Comparison of ENCODE assay signal across 11 cellular contexts in genomic region chr3:15102256-15102655, GRCh38. TPM values are rescaled to one million over a fixed set of nuclear protein-coding genes. Genes with fewer than 3 reads are reported as not detected.
A peak's percentile ranks its signal among the peaks of the same experiment; 100 is the strongest.
DNase-seq lines count a peak whose midpoint lies in the region; ATAC-seq and TF ChIP-seq lines count a peak whose summit lies in the region.
"Had no signal": no experiment of that assay in that cellular context is flagged by ENCODE, and none has a peak within 500 bp of the region (broad histone marks: within the 10 kb centered on the region; RNA-seq: fewer than 3 reads in every experiment).

No MANE protein-coding gene starts in this region.

- H3K14ac ChIP-seq in trophoblast cell (ENCODE audit: low read length), result no peak overlapping the region

- no peak overlapping the region for H4K91ac ChIP-seq in trophoblast cell (ENCODE audit: low read depth, low read length)

- no peaks in the 10 kb centered on the region for H3K9me3 Mint-ChIP-seq in GM23338
- H3K9me3 Mint-ChIP-seq: activated naive CD8-positive, alpha-beta T cell treated with anti-CD3 and anti-CD28 coated beads, Interleukin-2, amount 50 U/mL, for 24 hours; nephron progenitor cell had no signal

- H3K4me1 ChIP-seq in BLaER1 (peaks cover 27% of the 10 kb centered on the region), trophoblast cell (ENCODE audit: control insufficient read depth in 1 of 2, insufficient read depth in 2 of 2, low read length in 2 of 2) (peaks cover 10% of the 10 kb centered on the region in 2 experiments), GM23338 (ENCODE audit: insufficient read depth) (no peaks in the 10 kb centered on the region)

- H3K4me2 ChIP-seq in BLaER1 (peak overlapping the region; percentile 37), trophoblast cell (ENCODE audit: low read length) (no peak overlapping the region), GM23338 (no peak overlapping the region)

- H3F3A ChIP-seq in GM23338 (replicated peaks; ENCODE audit: low read depth), result no peaks in the 10 kb centered on the region

- H2BK12ac ChIP-seq in trophoblast cell (ENCODE audit: low read length), result no peak overlapping the region

- H3K36me3 ChIP-seq in BLaER1, result no peaks in the 10 kb centered on the region
- H3K36me3 ChIP-seq in trophoblast cell (ENCODE audit: control insufficient read depth in 1 of 2, insufficient read depth in 2 of 2, low read length in 2 of 2), result no peaks in the 10 kb centered on the region
- no peaks in the 10 kb centered on the region for H3K36me3 ChIP-seq in GM23338 (ENCODE audit: insufficient read depth)

- TF ChIP-seq CTCF in GM20000 (IDR thresholded peaks at IDR 0.05; ENCODE audit: extremely low read depth, missing control alignments) (no peak), GM23338 (conservative IDR thresholded peaks at IDR 0.05; ENCODE audit: low read depth in 2 of 2) (no peak)

- H3K4ac ChIP-seq in trophoblast cell (ENCODE audit: low read depth, low read length), result no peak overlapping the region

- no peak overlapping the region for H4K12ac ChIP-seq in trophoblast cell (ENCODE audit: low read depth, low read length)

- H3K9ac ChIP-seq in BLaER1, result no peak overlapping the region
- no peak overlapping the region for H3K9ac ChIP-seq in trophoblast cell (ENCODE audit: low read length)

- H3K27ac Mint-ChIP-seq in GM23338, result no peak overlapping the region
- H3K27ac Mint-ChIP-seq: activated naive CD8-positive, alpha-beta T cell treated with anti-CD3 and anti-CD28 coated beads, Interleukin-2, amount 50 U/mL, for 24 hours; nephron progenitor cell had no signal

- peaks cover 8% of the 10 kb centered on the region for H3K27me3 Mint-ChIP-seq in GM23338 (ENCODE audit: insufficient read depth, low read depth, poor library complexity)

- H4K20me1 ChIP-seq in BLaER1 (peaks cover 8% of the 10 kb centered on the region), GM23338 (replicated peaks; ENCODE audit: insufficient read depth) (no peaks in the 10 kb centered on the region)

- H4K8ac ChIP-seq in trophoblast cell (ENCODE audit: low read depth, low read length), result no peak overlapping the region

- H3K27ac ChIP-seq in BLaER1 (no peak overlapping the region), trophoblast cell (ENCODE audit: low read depth, low read length) (no peak overlapping the region), GM23338 (ENCODE audit: low read depth) (no peak overlapping the region)

- intact Hi-C loops in left cardiac atrium (cut with DNase I), result no loop called here

- H3K27me3 ChIP-seq in BLaER1, result no peaks in the 10 kb centered on the region
- no peaks in the 10 kb centered on the region for H3K27me3 ChIP-seq in trophoblast cell (ENCODE audit: insufficient read depth, low read length)
- H3K27me3 ChIP-seq in GM23338 (ENCODE audit: insufficient read depth), result no peaks in the 10 kb centered on the region

- H3K9me3 ChIP-seq in BLaER1 (no peaks in the 10 kb centered on the region), trophoblast cell (ENCODE audit: insufficient read depth, low read depth, low read length) (no peaks in the 10 kb centered on the region)

- H3K79me2 ChIP-seq in trophoblast cell (ENCODE audit: control insufficient read depth, insufficient read depth, low read length, poor library complexity), result peaks cover 4% of the 10 kb centered on the region
- H3K79me2 ChIP-seq in GM23338 (replicated peaks; ENCODE audit: insufficient read depth), result peaks cover 13% of the 10 kb centered on the region

- H2BK5ac ChIP-seq in trophoblast cell (ENCODE audit: low read depth, low read length, poor library complexity), result no peak overlapping the region

- no peak overlapping the region for H3K18ac ChIP-seq in trophoblast cell (ENCODE audit: low read length)

- H3K4me1 Mint-ChIP-seq in GM23338, result peaks cover 13% of the 10 kb centered on the region

- H2BK120ac ChIP-seq in trophoblast cell (ENCODE audit: insufficient read depth, low read length, poor library complexity), result no peak overlapping the region

- no CpG with 5 or more reads among the region's 4 CpGs for WGBS in trophoblast cell (ENCODE audit: extremely low coverage, insufficient coverage, insufficient read length)

- H3K36me3 Mint-ChIP-seq in GM23338 (ENCODE audit: low read depth), result no peaks in the 10 kb centered on the region; the same call in 2 of the 3 replicates

- H3K4me3 Mint-ChIP-seq in GM23338, result no peak overlapping the region
- H3K4me3 Mint-ChIP-seq: activated naive CD8-positive, alpha-beta T cell treated with anti-CD3 and anti-CD28 coated beads, Interleukin-2, amount 50 U/mL, for 24 hours; nephron progenitor cell had no signal

- H3K9me2 ChIP-seq in GM23338 (ENCODE audit: insufficient read depth), result 0 out of 2 replicates have a peak, but pooled peaks cover 3% of the 10 kb centered on the region

- no peak overlapping the region for H3K4me3 ChIP-seq in BLaER1
- no peak overlapping the region for H3K4me3 ChIP-seq in trophoblast cell (ENCODE audit: low read depth, low read length)
- H3K4me3 ChIP-seq in GM23338, result no peak overlapping the region

- H3K79me1 ChIP-seq in trophoblast cell (ENCODE audit: low read length), result peaks cover 8% of the 10 kb centered on the region

- DNase-seq in amygdala (lab: John Stamatoyannopoulos, UW) (peak in 49 of 56 donors; percentile 3 to 89 (median 55)), left cardiac atrium (peak; percentile 79), trophoblast cell (no peak), GM20000 (ENCODE audit: low spot score) (no peak), hepatic stellate cell (ENCODE audit: low spot score) (no peak), GDM1 (lab: John Stamatoyannopoulos, UW) (no peak), GM23338 (ENCODE audit: low spot score) (no peak)
- DNase-seq: activated CD4-positive, CD25-positive, alpha-beta regulatory T cell treated with anti-CD3 and anti-CD28 coated beads, Interleukin-2, amount 50 U/mL, for 72 hours; activated naive CD8-positive, alpha-beta T cell treated with anti-CD3 and anti-CD28 coated beads, Interleukin-2, amount 50 U/mL, for 24 hours; nephron progenitor cell had no signal

- no peak overlapping the region for H2AK5ac ChIP-seq in trophoblast cell (ENCODE audit: low read length)

- peak overlapping the region; percentile 14 for H3K23ac ChIP-seq in trophoblast cell (ENCODE audit: low read length)

- no peak overlapping the region for H2AFZ ChIP-seq in trophoblast cell (ENCODE audit: insufficient read depth, low read length, poor library complexity)
- H2AFZ ChIP-seq in GM23338, result no peak overlapping the region

- ATAC-seq in left cardiac atrium (peak; percentile 88 to 89), GM23338 (no peak)
- ATAC-seq: activated naive CD8-positive, alpha-beta T cell treated with anti-CD3 and anti-CD28 coated beads, Interleukin-2, amount 50 U/mL, for 24 hours had no signal

TF ChIP-seq in GM23338, 12 proteins besides CTCF, POLR2A, EP300 and RAD21 (continues in another document):
- TF ChIP-seq POLR2AphosphoS5 (IDR thresholded peaks at IDR 0.05; ENCODE audit: low read depth), result no peak
- TF ChIP-seq STAT1 (IDR thresholded peaks at IDR 0.05; ENCODE audit: unreplicated experiment), result no peak
- no peak for TF ChIP-seq JUNB (IDR thresholded peaks at IDR 0.05; ENCODE audit: unreplicated experiment)

RNA-seq across cellular contexts. Expression of gene RBSN, which starts 3.3 kb away (rescaled TPM):
- total RNA-seq in left cardiac atrium, result 10 to 100 TPM; 18.7 to 20.8 TPM
- 12.1 and 12.2 TPM in 2 replicates for polyA plus RNA-seq in trophoblast cell (2013)
- 26.5 and 33.2 TPM in 2 replicates for total RNA-seq in GM23338 (2014; rRNA removed; shearing (Covaris generic))
- 10.6 and 10.8 TPM in 2 replicates for polyA plus RNA-seq in GM23338 (2016; fragmentation: Nextera tagmentation; extraction: Ambion mirVana)

RNA-seq across cellular contexts. Expression of gene MRPS25, which starts 37.1 kb away (rescaled TPM):
- 10 to 100 TPM; 88.1 to 88.4 TPM for total RNA-seq in left cardiac atrium
- 15.4 and 16.5 TPM in 2 replicates for polyA plus RNA-seq in trophoblast cell (2013)
- 41.0 and 47.9 TPM in 2 replicates for total RNA-seq in GM23338 (2014; rRNA removed; shearing (Covaris generic))
- 61.1 and 75.0 TPM in 2 replicates for polyA plus RNA-seq in GM23338 (2016; fragmentation: Nextera tagmentation; extraction: Ambion mirVana)

Comparison
In these comparisons a context has a peak if more than half of its experiments do, and no peak if none do; other contexts are left out.
1. DNase-seq: peak in amygdala (49 of 56) and left cardiac atrium (single experiment); none in trophoblast cell (0 of 2), GM20000 (single experiment), hepatic stellate cell (single experiment), GDM1 (single experiment) and GM23338 (single experiment).